28 cellular contexts compared by ENCODE assay signal in the genomic region with DNA sequence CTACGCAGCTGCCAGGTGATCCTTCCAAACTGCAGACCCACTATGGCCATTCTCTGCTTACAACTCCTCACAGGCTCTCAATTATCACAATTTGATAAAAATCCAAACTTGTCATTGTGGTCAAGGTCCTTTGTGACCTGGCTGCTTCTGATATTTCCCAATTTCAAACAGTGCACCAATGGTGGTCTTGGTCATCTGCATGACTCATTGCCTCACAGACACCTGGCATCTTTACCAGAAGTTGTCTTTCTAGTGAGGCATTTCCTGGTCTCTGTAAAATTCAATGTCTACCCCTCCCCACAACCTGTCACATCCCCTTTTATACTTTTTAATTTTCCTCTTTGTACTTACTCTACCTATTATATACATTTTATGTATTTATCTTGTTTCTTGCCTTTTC.
"Had no signal": no experiment of that assay in that cellular context is flagged by ENCODE, and none has a peak within 500 bp of the region (broad histone marks: within the 10 kb centered on the region; RNA-seq: fewer than 3 reads in every experiment).

No MANE protein-coding gene starts in this region.

- H3K27ac Mint-ChIP-seq: activated B cell treated with CpG ODN at 0.5 μM for 24 hours; activated CD4-positive, alpha-beta memory T cell treated with anti-CD3 and anti-CD28 coated beads, Interleukin-2, amount 10 ng/mL, durations not matched to agents 7 days and 5 days; activated CD4-positive, alpha-beta T cell treated with anti-CD3 and anti-CD28 coated beads, Interleukin-2, amount 10 ng/mL, durations not matched to agents 7 days and 5 days; activated naive CD4-positive, alpha-beta T cell treated with anti-CD3 and anti-CD28 coated beads, Interleukin-2, amount 10 ng/mL, durations not matched to agents 7 days and 5 days; activated naive CD8-positive, alpha-beta T cell treated with anti-CD3 and anti-CD28 coated beads for 36 hours; activated T-helper 2 cell treated with anti-CD3 and anti-CD28 coated beads, Interferon-gamma antibody, Interleukin-2, Interleukin-4, amounts not matched to agents 10 μg/mL and 5 μg/mL and 100 μg/mL, durations not matched to agents 14 hours and 24 hours and 36 hours; T-cell had no signal

- H3K36me3 ChIP-seq: adrenal gland had no signal

- H3K27me3 Mint-ChIP-seq: activated B cell treated with CpG ODN at 0.5 μM for 24 hours had no signal

- H3K27ac ChIP-seq: adrenal gland, SK-N-MC had no signal

- H3K4me3 ChIP-seq: adrenal gland, SK-N-MC had no signal

- H3K9me3 Mint-ChIP-seq: activated B cell treated with CpG ODN at 0.5 μM for 24 hours; activated CD4-positive, alpha-beta memory T cell treated with anti-CD3 and anti-CD28 coated beads, Interleukin-2, amount 10 ng/mL, durations not matched to agents 7 days and 5 days; activated CD4-positive, alpha-beta T cell treated with anti-CD3 and anti-CD28 coated beads, Interleukin-2, amount 10 ng/mL, durations not matched to agents 7 days and 5 days; activated naive CD4-positive, alpha-beta T cell treated with anti-CD3 and anti-CD28 coated beads, Interleukin-2, amount 10 ng/mL, durations not matched to agents 7 days and 5 days; activated naive CD8-positive, alpha-beta T cell treated with anti-CD3 and anti-CD28 coated beads for 36 hours; activated T-helper 2 cell treated with anti-CD3 and anti-CD28 coated beads, Interferon-gamma antibody, Interleukin-2, Interleukin-4, amounts not matched to agents 10 μg/mL and 5 μg/mL and 100 μg/mL, durations not matched to agents 14 hours and 24 hours and 36 hours; T-cell had no signal

- H3K4me3 Mint-ChIP-seq: activated B cell treated with CpG ODN at 0.5 μM for 24 hours; activated CD4-positive, alpha-beta memory T cell treated with anti-CD3 and anti-CD28 coated beads, Interleukin-2, amount 10 ng/mL, durations not matched to agents 7 days and 5 days; activated CD4-positive, alpha-beta T cell treated with anti-CD3 and anti-CD28 coated beads, Interleukin-2, amount 10 ng/mL, durations not matched to agents 7 days and 5 days; activated naive CD4-positive, alpha-beta T cell treated with anti-CD3 and anti-CD28 coated beads, Interleukin-2, amount 10 ng/mL, durations not matched to agents 7 days and 5 days; activated naive CD8-positive, alpha-beta T cell treated with anti-CD3 and anti-CD28 coated beads for 36 hours; T-cell had no signal

- ATAC-seq: T-cell had no signal

- H3K36me3 Mint-ChIP-seq: activated naive CD4-positive, alpha-beta T cell treated with anti-CD3 and anti-CD28 coated beads, Interleukin-2, amount 10 ng/mL, durations not matched to agents 7 days and 5 days; activated naive CD8-positive, alpha-beta T cell treated with anti-CD3 and anti-CD28 coated beads for 36 hours; T-cell had no signal

- H3K4me1 ChIP-seq: adrenal gland had no signal

- H3K27me3 ChIP-seq: adrenal gland had no signal

- DNase-seq: activated B cell treated with CpG ODN at 0.5 μM for 24 hours; activated CD4-positive, alpha-beta memory T cell treated with anti-CD3 and anti-CD28 coated beads, Interleukin-2, amount 10 ng/mL, durations not matched to agents 7 days and 5 days; activated CD4-positive, alpha-beta T cell treated with anti-CD3 and anti-CD28 coated beads, Interleukin-2, amount 10 ng/mL, durations not matched to agents 7 days and 5 days; activated gamma-delta T cell treated with Interleukin-2 at 50 U/mL for 16 hours; activated naive CD4-positive, alpha-beta T cell treated with anti-CD3 and anti-CD28 coated beads, Interleukin-2, amount 10 ng/mL, durations not matched to agents 7 days and 5 days; activated naive CD8-positive, alpha-beta T cell treated with anti-CD3 and anti-CD28 coated beads for 36 hours; activated T-cell treated with anti-CD3 and anti-CD28 coated beads for 4 hours; activated T-cell treated with anti-CD3 and anti-CD28 coated beads, Interleukin-2, amount 50 U/mL, for 48 hours; anterior cingulate cortex; caudate nucleus; Kasumi-1; KBM-7; NCI-H1092 treated with DMSO at 0.1 percent for 48 hours; NCI-H1417 treated with DMSO at 0.1 percent for 48 hours; NCI-H1694; NCI-H2029; NCI-H2107; NCI-H2171 treated with DMSO at 0.1 percent for 48 hours; NCI-H226; NCI-H526; NCI-H774; SIG-M5; T-cell; T-helper 2 cell; T1000 had no signal

- H3K9me3 ChIP-seq: adrenal gland had no signal

- H3K4me1 Mint-ChIP-seq: activated CD4-positive, alpha-beta memory T cell treated with anti-CD3 and anti-CD28 coated beads, Interleukin-2, amount 10 ng/mL, durations not matched to agents 7 days and 5 days; activated CD4-positive, alpha-beta T cell treated with anti-CD3 and anti-CD28 coated beads, Interleukin-2, amount 10 ng/mL, durations not matched to agents 7 days and 5 days; activated naive CD4-positive, alpha-beta T cell treated with anti-CD3 and anti-CD28 coated beads, Interleukin-2, amount 10 ng/mL, durations not matched to agents 7 days and 5 days; activated naive CD8-positive, alpha-beta T cell treated with anti-CD3 and anti-CD28 coated beads for 36 hours; T-cell had no signal
